15 cellular contexts compared by ENCODE assay signal in the genomic region with DNA sequence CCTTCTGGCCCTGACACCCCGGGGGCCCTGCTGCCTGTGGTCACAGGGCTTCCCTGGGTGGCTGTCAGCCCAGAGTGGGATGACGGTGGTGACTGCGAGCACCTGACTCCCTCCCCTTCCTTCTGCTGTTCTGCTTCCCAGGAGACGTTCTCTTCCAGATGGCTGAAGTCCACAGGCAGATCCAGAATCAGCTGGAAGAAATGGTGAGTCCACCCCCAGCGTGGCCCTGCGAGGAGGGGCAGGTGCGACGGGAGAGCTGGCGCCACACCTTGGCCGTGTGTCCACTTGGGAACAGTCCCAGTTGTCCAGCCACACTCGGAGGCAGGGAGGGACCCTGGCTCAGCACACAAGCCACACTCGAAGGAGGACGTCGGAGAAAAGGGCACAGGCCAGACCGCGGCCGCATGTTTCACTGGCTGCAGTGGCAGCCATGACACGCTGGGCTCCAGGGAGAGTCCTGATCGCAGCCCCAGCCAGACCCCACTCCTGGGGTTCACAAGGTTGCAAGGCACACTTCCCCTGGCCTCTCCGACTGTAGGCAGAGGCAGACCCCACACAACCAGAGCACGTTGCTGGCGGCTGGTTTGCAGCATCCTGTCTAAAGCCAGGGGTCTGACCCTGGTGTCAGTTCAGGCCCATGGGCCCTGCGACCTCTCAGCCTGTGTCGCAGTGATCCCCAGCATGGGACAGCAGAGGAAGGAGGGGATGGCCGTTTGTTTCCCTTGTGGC. TPM values are rescaled to one million over a fixed set of nuclear protein-coding genes. Genes with fewer than 3 reads are reported as not detected.
A peak's percentile ranks its signal among the peaks of the same experiment; 100 is the strongest.
DNase-seq lines count a peak whose midpoint lies in the region; ATAC-seq and TF ChIP-seq lines count a peak whose summit lies in the region.
"Had no signal": no experiment of that assay in that cellular context is flagged by ENCODE, and none has a peak within 500 bp of the region (broad histone marks: within the 10 kb centered on the region; RNA-seq: fewer than 3 reads in every experiment).

No MANE protein-coding gene starts in this region.

- no peak overlapping the region for H3K4me3 Mint-ChIP-seq in Caco-2 (ENCODE audit: unreplicated experiment)
- H3K4me3 Mint-ChIP-seq: immature natural killer cell; T-helper 1 cell treated with Interleukin-12 subunit alpha and Interleukin-12 subunit beta and Interleukin-4 antibody, amounts not matched to agents 30 μg/mL and 1 μg/mL, for 36 hours had no signal

- H3K9me3 ChIP-seq in psoas muscle (no peaks in the 10 kb centered on the region), mucosa of descending colon (no peaks in the 10 kb centered on the region), Caco-2 (no peaks in the 10 kb centered on the region)

- 33 to 35% (median 35%) methylated on average over 25 of the region's 25 CpGs for WGBS in psoas muscle, 3 donors

- no peaks in the 10 kb centered on the region for H3K9me3 Mint-ChIP-seq in Caco-2 (ENCODE audit: unreplicated experiment)
- H3K9me3 Mint-ChIP-seq: immature natural killer cell; T-helper 1 cell treated with Interleukin-12 subunit alpha and Interleukin-12 subunit beta and Interleukin-4 antibody, amounts not matched to agents 30 μg/mL and 1 μg/mL, for 36 hours had no signal

- H3K4me3 ChIP-seq in psoas muscle, result no peak overlapping the region
- no peak overlapping the region for H3K4me3 ChIP-seq in mucosa of descending colon
- no peak overlapping the region for H3K4me3 ChIP-seq in Caco-2 (ENCODE audit: low read depth, low read length)
- H3K4me3 ChIP-seq: cardiac muscle cell had no signal

- POLR2A ChIA-PET in Caco-2 (lab: Charles Lee), result no interaction called here

- peaks cover 34% of the 10 kb centered on the region for H3K4me1 ChIP-seq in psoas muscle
- no peaks in the 10 kb centered on the region for H3K4me1 ChIP-seq in mucosa of descending colon (ENCODE audit: low read depth)
- no peaks in the 10 kb centered on the region for H3K4me1 ChIP-seq in Caco-2

- peaks cover 23% of the 10 kb centered on the region for H3K36me3 Mint-ChIP-seq in Caco-2 (ENCODE audit: insufficient read depth, unreplicated experiment)
- H3K36me3 Mint-ChIP-seq: immature natural killer cell had no signal

- no peak overlapping the region for H3K27ac Mint-ChIP-seq in Caco-2 (ENCODE audit: unreplicated experiment)
- H3K27ac Mint-ChIP-seq: immature natural killer cell; T-helper 1 cell treated with Interleukin-12 subunit alpha and Interleukin-12 subunit beta and Interleukin-4 antibody, amounts not matched to agents 30 μg/mL and 1 μg/mL, for 36 hours had no signal

- H3K27me3 ChIP-seq in psoas muscle (ENCODE audit: insufficient read depth in 3 of 3, low read length in 2 of 3), result no peaks in the 10 kb centered on the region
- no peaks in the 10 kb centered on the region for H3K27me3 ChIP-seq in Caco-2 (replicated peaks; ENCODE audit: control insufficient read depth, insufficient read depth, low read length)
- H3K27me3 ChIP-seq: cardiac muscle cell had no signal

- H3K27me3 Mint-ChIP-seq in Caco-2 (ENCODE audit: insufficient read depth, unreplicated experiment), result no peaks in the 10 kb centered on the region

- ATAC-seq in left lobe of liver (peak; percentile 60), psoas muscle (peak; percentile 75 to 86 (median 84)), GM18873 (IDR thresholded peaks at IDR 0.05; ENCODE audit: low FRiP score, unreplicated experiment) (no peak), mucosa of descending colon (no peak)

- intact Hi-C loops in psoas muscle (cut with DNase I), result loop anchor here (5.0 kb wide), 1 partner anchor 48 kb away; a partner anchor contains a TSS
- intact Hi-C loops in mucosa of descending colon (cut with DNase I, micrococcal nuclease), result no loop called here
- intact Hi-C loops in Caco-2 (cut with micrococcal nuclease; ENCODE audit: unreplicated experiment), result no loop called here

- DNase-seq in left lobe of liver (ENCODE audit: low spot score) (peak; percentile 95), psoas muscle (peak; percentile 60 to 89), mucosa of descending colon (no peak), Caco-2 (no peak), AG20443 (ENCODE audit: low spot score) (no peak)
- DNase-seq: activated naive CD4-positive, alpha-beta T cell treated with anti-CD3 and anti-CD28 coated beads, Interleukin-2, amount 50 U/mL, for 16 hours; foreskin melanocyte; immature natural killer cell; NCI-H187; NCI-H82 had no signal

- BruUV-seq in Caco-2 (replicated peaks; lab: Mats Ljungman, UMichigan), result no TSS peak

- no peaks in the 10 kb centered on the region for H3K36me3 ChIP-seq in psoas muscle (ENCODE audit: insufficient read depth in 1 of 2, low read depth in 1 of 2)
- H3K36me3 ChIP-seq in mucosa of descending colon (ENCODE audit: low read depth), result no peaks in the 10 kb centered on the region
- no peaks in the 10 kb centered on the region for H3K36me3 ChIP-seq in Caco-2 (ENCODE audit: control insufficient read depth, insufficient read depth, low read length)
- H3K36me3 ChIP-seq: cardiac muscle cell had no signal

- TF ChIP-seq CTCF in C4-2B (conservative IDR thresholded peaks at IDR 0.05) (no peak), psoas muscle (IDR thresholded peaks at IDR 0.05) (no peak), mucosa of descending colon (IDR thresholded peaks at IDR 0.05) (no peak), Caco-2 (IDR thresholded peaks at IDR 0.05; ENCODE audit: insufficient read depth in 1 of 2, low read depth in 1 of 2, low read length in 1 of 2, severe bottlenecking in 1 of 2, unreplicated experiment in 1 of 2) (no peak)

- CTCF ChIA-PET in Caco-2 (lab: Charles Lee), result no interaction called here

- no peaks in the 10 kb centered on the region for H3K4me1 Mint-ChIP-seq in Caco-2 (ENCODE audit: low read depth, unreplicated experiment)

- H3K27ac ChIP-seq in C4-2B, result peak overlapping the region; percentile 94
- H3K27ac ChIP-seq in cingulate gyrus (ENCODE audit: low read depth, low read length), result peak overlapping the region; percentile 81
- H3K27ac ChIP-seq in psoas muscle, result peak overlapping the region; percentile 32
- H3K27ac ChIP-seq: cardiac muscle cell had no signal

RNA-seq across cellular contexts. Expression of a gene that starts 49.9 kb away (rescaled TPM):
- total RNA-seq in left lobe of liver, result 101 TPM
- total RNA-seq in psoas muscle, result 10 to 100 TPM in 2 of 4 donors, 1 to 10 TPM in 2; 4.7 to 28.9 (median 10.0) TPM
- 10 to 100 TPM in 1 of 3 donors, 1 to 10 TPM in 2; 3.9 to 13.5 (median 6.5) TPM for polyA plus RNA-seq in psoas muscle
- total RNA-seq in mucosa of descending colon, result 10 to 100 TPM; 11.6 to 76.7 (median 19.4) TPM
- 52.6 and 57.7 TPM in 2 replicates for total RNA-seq in Caco-2 (2022)

Comparison
In these comparisons a context has a peak if more than half of its experiments do, and no peak if none do; other contexts are left out.
1. H3K27ac ChIP-seq: peak in every context shown above with its lines; median percentile 94 in C4-2B; 81 in cingulate gyrus; 32 in psoas muscle.
2. ATAC-seq: peak in left lobe of liver (single experiment) and psoas muscle (4 of 4); none in GM18873 (single experiment) and mucosa of descending colon (single experiment).
3. DNase-seq: peak in left lobe of liver (single experiment) and psoas muscle (2 of 2); none in mucosa of descending colon (0 of 3), Caco-2 (0 of 2) and AG20443 (single experiment).
4. intact Hi-C loops: an anchor here in psoas muscle (5.0 kb wide); none called in mucosa of descending colon and Caco-2.